ENCODE assay signal across 29 cellular contexts in the genomic region with DNA sequence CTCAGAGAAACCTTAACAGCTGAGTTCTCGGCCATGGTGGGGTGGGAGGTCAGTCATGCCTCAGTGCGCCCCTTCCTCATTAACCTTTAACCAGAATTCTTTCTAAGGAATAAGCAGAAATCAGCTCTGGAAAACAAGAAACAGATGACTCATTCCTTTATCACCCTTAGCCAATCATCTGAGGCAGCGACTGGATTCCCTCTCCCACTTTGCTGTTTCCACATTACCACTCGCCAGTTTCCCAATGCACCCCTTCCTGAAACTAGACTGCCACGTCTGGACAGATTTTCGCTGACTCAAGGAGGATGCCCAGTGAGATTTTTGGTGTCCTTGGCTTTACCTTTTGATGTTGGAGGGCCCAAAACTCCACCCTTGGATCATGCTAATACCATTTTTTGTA.
A peak's percentile ranks its signal among the peaks of the same experiment; 100 is the strongest.
DNase-seq lines count a peak whose midpoint lies in the region; ATAC-seq, FAIRE-seq and TF ChIP-seq lines count a peak whose summit lies in the region.
"Had no signal": no experiment of that assay in that cellular context is flagged by ENCODE, and none has a peak within 500 bp of the region (broad histone marks: within the 10 kb centered on the region; RNA-seq: fewer than 3 reads in every experiment).

No MANE protein-coding gene starts in this region.

- peak; percentile 94 for FAIRE-seq in RCC 7860 (lab: Jason Lieb, UNC)

- H3K27ac ChIP-seq in mesenchymal stem cell (ENCODE audit: low read length, poor library complexity, severe bottlenecking): no peak overlapping the region
- H3K27ac ChIP-seq: ascending aorta, esophagus muscularis mucosa, gastroesophageal sphincter, parathyroid adenoma had no signal

- H3K4me1 ChIP-seq in mesenchymal stem cell (ENCODE audit: control insufficient read depth, insufficient read depth, low read depth, low read length): no peaks in the 10 kb centered on the region
- H3K4me1 ChIP-seq: ascending aorta, BE2C, esophagus muscularis mucosa, gastroesophageal sphincter, parathyroid adenoma had no signal

- H2BK120ac ChIP-seq in mesenchymal stem cell (ENCODE audit: low read depth, low read length): no peak overlapping the region

- H3K79me1 ChIP-seq in mesenchymal stem cell (replicated peaks; ENCODE audit: low read length, poor library complexity, severe bottlenecking): no peaks in the 10 kb centered on the region

- TF ChIP-seq POLR2A in lower leg skin (IDR thresholded peaks at IDR 0.05): no peak

- no peaks in the 10 kb centered on the region for H3K27me3 ChIP-seq in mesenchymal stem cell (ENCODE audit: control insufficient read depth in 1 of 2, insufficient read depth in 1 of 2, low read length in 2 of 2)
- H3K27me3 ChIP-seq: ascending aorta, BE2C, esophagus muscularis mucosa, gastroesophageal sphincter had no signal

- H3K4me1 Mint-ChIP-seq in CD14-positive monocyte: peaks cover 22% of the 10 kb centered on the region
- H3K4me1 Mint-ChIP-seq: activated CD4-positive, alpha-beta T cell treated with anti-CD3 and anti-CD28 coated beads, Interleukin-2, amount 10 ng/mL, durations not matched to agents 24 days and 14 days; activated naive CD8-positive, alpha-beta T cell treated with anti-CD3 and anti-CD28 coated beads for 36 hours; stimulated activated naive CD8-positive, alpha-beta T cell treated with anti-CD3 and anti-CD28 coated beads, Interleukin-15, amount 100 ng/mL, for 72 hours; T-cell had no signal

- H3K4me2 ChIP-seq in mesenchymal stem cell (ENCODE audit: low read length, poor library complexity, severe bottlenecking): no peak overlapping the region

- H3K9me3 ChIP-seq in mesenchymal stem cell (ENCODE audit: control insufficient read depth, low read length): peaks cover 6% of the 10 kb centered on the region
- H3K9me3 ChIP-seq: ascending aorta, BE2C, esophagus muscularis mucosa, gastroesophageal sphincter had no signal

- H2AK5ac ChIP-seq in mesenchymal stem cell (ENCODE audit: low read length, severe bottlenecking): no peak overlapping the region

- no peak overlapping the region for H4K8ac ChIP-seq in mesenchymal stem cell (ENCODE audit: low read length)

- H3K27me3 Mint-ChIP-seq in CD14-positive monocyte (ENCODE audit: low read depth in 3 of 3): no peaks in the 10 kb centered on the region
- H3K27me3 Mint-ChIP-seq: activated CD4-positive, alpha-beta T cell treated with anti-CD3 and anti-CD28 coated beads, Interleukin-2, amount 10 ng/mL, durations not matched to agents 24 days and 14 days; activated naive CD8-positive, alpha-beta T cell treated with anti-CD3 and anti-CD28 coated beads for 36 hours; stimulated activated naive CD8-positive, alpha-beta T cell treated with anti-CD3 and anti-CD28 coated beads, Interleukin-15, amount 100 ng/mL, for 72 hours; T-cell had no signal

- no peak overlapping the region for H3K14ac ChIP-seq in mesenchymal stem cell (ENCODE audit: low read length in 2 of 2)

- intact Hi-C loops in CD14-positive monocyte (cut with micrococcal nuclease): no loop called here
- intact Hi-C loops in lower leg skin (cut with DNase I; ENCODE audit: low total_unique reads): no loop called here

- H2BK15ac ChIP-seq in mesenchymal stem cell (ENCODE audit: low read depth, poor library complexity, severe bottlenecking): no peak overlapping the region

- TF ChIP-seq CTCF in CD14-positive monocyte (IDR thresholded peaks at IDR 0.05) (no peak), fibroblast of villous mesenchyme (IDR thresholded peaks at IDR 0.05; ENCODE audit: insufficient read depth, low read depth, low read length) (no peak), lower leg skin (IDR thresholded peaks at IDR 0.05) (no peak)

- peaks cover 0 to 14% (median 6%) of the 10 kb centered on the region in 7 donors for H3K9me3 Mint-ChIP-seq in CD14-positive monocyte
- H3K9me3 Mint-ChIP-seq: activated CD4-positive, alpha-beta T cell treated with anti-CD3 and anti-CD28 coated beads, Interleukin-2, amount 10 ng/mL, durations not matched to agents 24 days and 14 days; activated naive CD8-positive, alpha-beta T cell treated with anti-CD3 and anti-CD28 coated beads for 36 hours; endodermal cell; mesothelial cell of epicardium had no signal

- H4K91ac ChIP-seq in mesenchymal stem cell (ENCODE audit: low read length): no peak overlapping the region

- H3K36me3 ChIP-seq in mesenchymal stem cell (ENCODE audit: control insufficient read depth in 1 of 2, insufficient read depth in 2 of 2, low read depth in 1 of 2, low read length in 2 of 2): no peaks in the 10 kb centered on the region
- H3K36me3 ChIP-seq: ascending aorta, BE2C, esophagus muscularis mucosa, gastroesophageal sphincter had no signal

- H3K4ac ChIP-seq in mesenchymal stem cell (ENCODE audit: low read depth in 1 of 2, low read length in 2 of 2): no peak overlapping the region

- no peak overlapping the region for H2AFZ ChIP-seq in mesenchymal stem cell (ENCODE audit: low read depth, low read length)
- H2AFZ ChIP-seq: parathyroid adenoma had no signal

- no peak for ATAC-seq in stimulated activated naive CD8-positive, alpha-beta T cell treated with anti-CD3 and anti-CD28 coated beads, Interleukin-15, Interleukin-2, amounts not matched to agents 100 U/mL and 50 U/mL, for 24 hours
- ATAC-seq in GM21723 (IDR thresholded peaks at IDR 0.05; ENCODE audit: unreplicated experiment): no peak
- ATAC-seq: gastroesophageal sphincter; HCT116; left ventricle myocardium superior; right cardiac atrium; stimulated activated naive CD8-positive, alpha-beta T cell treated with anti-CD3 and anti-CD28 coated beads, Interleukin-15, amount 100 ng/mL, for 72 hours; T-cell had no signal

- H2BK12ac ChIP-seq in mesenchymal stem cell (ENCODE audit: low read length in 2 of 2): no peak overlapping the region

- WGBS in mesenchymal stem cell: 89% methylated on average over 6 of the region's 6 CpGs
- 79 to 85% methylated on average over 6 of the region's 6 CpGs for WGBS in lower leg skin, 2 donors

- H3K36me3 Mint-ChIP-seq in CD14-positive monocyte: peaks cover 16 to 17% of the 10 kb centered on the region in 2 donors
- H3K36me3 Mint-ChIP-seq: activated naive CD8-positive, alpha-beta T cell treated with anti-CD3 and anti-CD28 coated beads for 36 hours; T-cell had no signal

- no peak overlapping the region for H3K9ac ChIP-seq in mesenchymal stem cell (ENCODE audit: low read length)
- H3K9ac ChIP-seq: parathyroid adenoma had no signal

- peak overlapping the region in 3 of 7 donors; percentile 21 to 57 (median 27) for H3K27ac Mint-ChIP-seq in CD14-positive monocyte
- H3K27ac Mint-ChIP-seq: activated CD4-positive, alpha-beta T cell treated with anti-CD3 and anti-CD28 coated beads, Interleukin-2, amount 10 ng/mL, durations not matched to agents 24 days and 14 days; activated naive CD8-positive, alpha-beta T cell treated with anti-CD3 and anti-CD28 coated beads for 36 hours; endodermal cell; mesothelial cell of epicardium; stimulated activated naive CD8-positive, alpha-beta T cell treated with anti-CD3 and anti-CD28 coated beads, Interleukin-15, amount 100 ng/mL, for 72 hours; T-cell had no signal

- DNase-seq in CD14-positive monocyte (ENCODE audit: low spot score) (peak; percentile 51), RCC 7860 (ENCODE audit: low spot score) (peak; percentile 74), fibroblast of villous mesenchyme (ENCODE audit: low read depth) (peak; percentile 22), mesenchymal stem cell (peak; percentile 61), lower leg skin (ENCODE audit: low spot score in 2 of 2) (no peak), NCI-H1694 treated with DMSO at 0.1 percent for 48 hours (lab: John Stamatoyannopoulos, UW) (no peak)
- DNase-seq in stimulated activated naive CD8-positive, alpha-beta T cell treated with anti-CD3 and anti-CD28 coated beads, Interleukin-15, Interleukin-2, amounts not matched to agents 100 U/mL and 50 U/mL, for 24 hours: no peak
- DNase-seq: activated CD4-positive, alpha-beta T cell treated with anti-CD3 and anti-CD28 coated beads, Interleukin-2, amount 10 ng/mL, durations not matched to agents 24 days and 14 days; activated effector memory CD4-positive, alpha-beta T cell treated with Interleukin-2 at 50 U/mL for 16 hours; activated naive CD8-positive, alpha-beta T cell treated with anti-CD3 and anti-CD28 coated beads for 36 hours; activated T-cell treated with anti-CD3 and anti-CD28 coated beads, Interleukin-2, amount 50 U/mL, for 1 hour; BE2C; caudate nucleus; DMS153; endodermal cell; hippocampal formation; left ventricle myocardium superior; NCI-H510A; right cardiac atrium; stimulated activated CD4-positive, alpha-beta T cell treated with anti-CD3 and anti-CD28 coated beads, Interleukin-2, amount 100 ng/mL, for 24 hours; stimulated activated naive CD8-positive, alpha-beta T cell treated with anti-CD3 and anti-CD28 coated beads, Interleukin-15, amount 100 ng/mL, for 72 hours; T-cell had no signal

- no peak overlapping the region for H3K4me3 Mint-ChIP-seq in CD14-positive monocyte
- H3K4me3 Mint-ChIP-seq: activated CD4-positive, alpha-beta T cell treated with anti-CD3 and anti-CD28 coated beads, Interleukin-2, amount 10 ng/mL, durations not matched to agents 24 days and 14 days; activated naive CD8-positive, alpha-beta T cell treated with anti-CD3 and anti-CD28 coated beads for 36 hours; endodermal cell; mesothelial cell of epicardium; stimulated activated naive CD8-positive, alpha-beta T cell treated with anti-CD3 and anti-CD28 coated beads, Interleukin-15, amount 100 ng/mL, for 72 hours; T-cell had no signal

- no peak overlapping the region for H2BK5ac ChIP-seq in mesenchymal stem cell (ENCODE audit: low read depth, low read length, poor library complexity, severe bottlenecking)

- H3K18ac ChIP-seq in mesenchymal stem cell (ENCODE audit: low read depth in 1 of 2, low read length in 2 of 2): no peak overlapping the region

- no peak overlapping the region for H3K4me3 ChIP-seq in fibroblast of villous mesenchyme (ENCODE audit: low read depth, low read length)
- H3K4me3 ChIP-seq in mesenchymal stem cell (ENCODE audit: insufficient read depth in 1 of 2, low read depth in 1 of 2, low read length in 2 of 2): no peak overlapping the region
- no peak overlapping the region for H3K4me3 ChIP-seq in lower leg skin (ENCODE audit: low read depth, poor library complexity, severe bottlenecking)
- H3K4me3 ChIP-seq: ascending aorta, esophagus muscularis mucosa, gastroesophageal sphincter had no signal

- H3K23ac ChIP-seq in mesenchymal stem cell (ENCODE audit: low read length in 2 of 2): no peak overlapping the region

Comparison
In these comparisons a context has a peak if more than half of its experiments do, and no peak if none do; other contexts are left out.
1. DNase-seq: peak in CD14-positive monocyte (single experiment), RCC 7860 (single experiment), fibroblast of villous mesenchyme (single experiment) and mesenchymal stem cell (single experiment); none in lower leg skin (0 of 2), stimulated activated naive CD8-positive, alpha-beta T cell treated with anti-CD3 and anti-CD28 coated beads, Interleukin-15, Interleukin-2, amounts not matched to agents 100 U/mL and 50 U/mL, for 24 hours (single experiment) and NCI-H1694 treated with DMSO at 0.1 percent for 48 hours (single experiment).